Comparison of ENCODE assay signal across 1 cellular context in genomic region chr7:116161733-116162132, GRCh38.
A peak's percentile ranks its signal among the peaks of the same experiment; 100 is the strongest.
TF ChIP-seq lines count a peak whose summit lies in the region.

No MANE protein-coding gene starts in this region.

TF ChIP-seq in H1, 55 proteins besides CTCF, POLR2A, EP300 and RAD21:
- no peak for TF ChIP-seq SP4 (IDR thresholded peaks at IDR 0.05; ENCODE audit: low read length)
- TF ChIP-seq SIN3A (conservative IDR thresholded peaks at IDR 0.05 in 1 of 2, IDR thresholded peaks at IDR 0.05 in 1 of 2; ENCODE audit: low read depth in 1 of 2, low read length in 2 of 2): 0 out of 4 replicates have a peak, but pooled peaks of 1 of the 2 experiments have one; percentile 31
- TF ChIP-seq TAF7 (optimal IDR thresholded peaks at IDR 0.05; ENCODE audit: borderline replicate concordance, low read depth, low read length): no peak
- no peak for TF ChIP-seq POLR2AphosphoS5 (IDR thresholded peaks at IDR 0.05; ENCODE audit: low read depth, low read length)
- no peak for TF ChIP-seq ATF3 (IDR thresholded peaks at IDR 0.05; ENCODE audit: insufficient read depth, low read depth, low read length)
- TF ChIP-seq BCL11A (IDR thresholded peaks at IDR 0.05; ENCODE audit: low read depth in 2 of 2, low read length in 2 of 2): peak in 1 of 2 experiments; percentile 37
- no peak for TF ChIP-seq RBBP5 (IDR thresholded peaks at IDR 0.05; ENCODE audit: borderline replicate concordance, low read depth, low read length)
- TF ChIP-seq SIRT6 (IDR thresholded peaks at IDR 0.05; ENCODE audit: low read length): no peak
- TF ChIP-seq SAP30 (IDR thresholded peaks at IDR 0.05; ENCODE audit: insufficient read depth, insufficient replicate concordance, low read length): no peak
- peak; percentile 91 for TF ChIP-seq NANOG (IDR thresholded peaks at IDR 0.05; ENCODE audit: insufficient read depth, low read depth, low read length, poor library complexity, severe bottlenecking)
- TF ChIP-seq HDAC2 (IDR thresholded peaks at IDR 0.05; ENCODE audit: borderline replicate concordance in 1 of 2, low read depth in 2 of 2, low read length in 2 of 2): no peak
- no peak for TF ChIP-seq MAFK (IDR thresholded peaks at IDR 0.05; ENCODE audit: low read depth, low read length)
- TF ChIP-seq KDM1A (IDR thresholded peaks at IDR 0.05; ENCODE audit: borderline replicate concordance, low read length): no peak
- 0 out of 2 replicates have a peak, but pooled peaks have one; percentile 7 for TF ChIP-seq JUND (IDR thresholded peaks at IDR 0.05; ENCODE audit: low read length)
- TF ChIP-seq KDM4A (IDR thresholded peaks at IDR 0.05; ENCODE audit: low read depth, low read length, severe bottlenecking): no peak
- TF ChIP-seq JUN (IDR thresholded peaks at IDR 0.05; ENCODE audit: low read depth, low read length): no peak
- no peak for TF ChIP-seq RNF2 (IDR thresholded peaks at IDR 0.05; ENCODE audit: borderline replicate concordance, low read depth, low read length, missing control alignments, poor library complexity, severe bottlenecking)
- TF ChIP-seq TEAD4 (IDR thresholded peaks at IDR 0.05; ENCODE audit: low read depth, low read length): peak; percentile 99
- peak; percentile 59; the same call in 1 of the 2 replicates for TF ChIP-seq SP1 (IDR thresholded peaks at IDR 0.05; ENCODE audit: low read depth, low read length)
